In the genomic region with DNA sequence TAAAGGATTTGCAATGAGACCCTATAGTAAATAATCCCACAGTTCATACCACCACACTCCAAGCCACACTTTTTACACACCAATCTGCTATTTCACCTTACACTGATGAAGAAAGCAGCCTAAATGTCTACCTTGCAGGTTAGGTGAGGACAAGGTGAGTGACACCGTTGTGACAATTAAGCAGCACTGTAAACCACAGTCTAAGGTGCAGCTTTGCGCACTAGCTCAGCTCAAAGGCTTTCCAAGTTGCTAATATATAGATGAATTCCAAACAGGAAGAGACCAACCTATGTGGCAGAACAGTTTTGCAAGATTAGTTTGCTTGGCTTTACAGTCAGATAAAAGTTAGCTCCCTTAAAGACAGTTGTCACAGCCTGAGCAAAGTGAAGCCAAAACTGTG, we compare ENCODE assay signal across 19 cellular contexts.
DNase-seq lines count a peak whose midpoint lies in the region; ATAC-seq, FAIRE-seq and TF ChIP-seq lines count a peak whose summit lies in the region.
"Had no signal": no experiment of that assay in that cellular context is flagged by ENCODE, and none has a peak within 500 bp of the region (broad histone marks: within the 10 kb centered on the region; RNA-seq: fewer than 3 reads in every experiment).

No MANE protein-coding gene starts in this region.

- H4K5ac ChIP-seq in IMR-90 (ENCODE audit: low read depth, low read length) = no peak overlapping the region
- no peak overlapping the region for H4K5ac ChIP-seq in H1 (ENCODE audit: insufficient read length, low read depth, low read length)

- no peaks in the 10 kb centered on the region for H3K79me1 ChIP-seq in IMR-90 (ENCODE audit: low read depth in 1 of 2, low read length in 2 of 2)
- H3K79me1 ChIP-seq in H1 (ENCODE audit: low read depth, low read length) = no peaks in the 10 kb centered on the region

- TF ChIP-seq POLR2A in IMR-90 (IDR thresholded peaks at IDR 0.05; ENCODE audit: low read depth, low read length) (no peak), H1 (IDR thresholded peaks at IDR 0.05; ENCODE audit: control extremely low read depth in 1 of 2, low read depth in 2 of 2, low read length in 2 of 2) (no peak)

- H2AK9ac ChIP-seq in IMR-90 (replicated peaks; ENCODE audit: low read depth, low read length, poor library complexity) = no peak overlapping the region

- H3K27me3 ChIP-seq in IMR-90 (ENCODE audit: control insufficient read depth, insufficient read depth, low read length) = no peaks in the 10 kb centered on the region
- peaks cover 0 to 1% (median 0%) of the 10 kb centered on the region in 4 experiments; a peak in 1 of 7 replicates for H3K27me3 ChIP-seq in H1 (replicated peaks in 1 of 4; ENCODE audit: control insufficient read depth in 3 of 4, extremely low read depth in 1 of 4, insufficient read depth in 3 of 4, low read length in 3 of 4)
- no peaks in the 10 kb centered on the region for H3K27me3 ChIP-seq in small intestine (ENCODE audit: control insufficient read depth in 2 of 2, insufficient read depth in 2 of 2, low read length in 2 of 2)

- H3K9me3 Mint-ChIP-seq in nephron progenitor cell = no peaks in the 10 kb centered on the region
- H3K9me3 Mint-ChIP-seq: CD8-positive, alpha-beta T cell; H9 had no signal

- H4K20me1 ChIP-seq in IMR-90 (ENCODE audit: insufficient read depth, low read length) (no peaks in the 10 kb centered on the region), H1 (replicated peaks in 1 of 2; ENCODE audit: control insufficient read depth in 1 of 2, insufficient read depth in 2 of 2, low read length in 2 of 2) (no peaks in the 10 kb centered on the region)

- no peak overlapping the region for H2AK5ac ChIP-seq in IMR-90 (ENCODE audit: low read depth, low read length)
- no peak overlapping the region for H2AK5ac ChIP-seq in H1 (ENCODE audit: low read depth, low read length)

- no peaks in the 10 kb centered on the region for H3K79me2 ChIP-seq in H1 (ENCODE audit: control insufficient read depth in 1 of 2, insufficient read depth in 2 of 2, low read length in 2 of 2)

- H2BK15ac ChIP-seq in IMR-90 (ENCODE audit: low read depth, low read length) (no peak overlapping the region), H1 (ENCODE audit: low read length) (no peak overlapping the region)

- H2BK20ac ChIP-seq in IMR-90 (ENCODE audit: low read depth, low read length) (no peak overlapping the region), H1 (ENCODE audit: low read length) (no peak overlapping the region)

- H3K36me3 ChIP-seq in IMR-90 (ENCODE audit: control insufficient read depth, insufficient read depth, low read length) = no peaks in the 10 kb centered on the region
- no peaks in the 10 kb centered on the region for H3K36me3 ChIP-seq in H1 (ENCODE audit: control insufficient read depth in 2 of 4, insufficient read depth in 4 of 4, low read length in 3 of 4)
- H3K36me3 ChIP-seq in small intestine (ENCODE audit: control insufficient read depth in 2 of 2, insufficient read depth in 2 of 2, low read length in 2 of 2) = no peaks in the 10 kb centered on the region

- no peak overlapping the region for H3K4me3 ChIP-seq in IMR-90 (ENCODE audit: insufficient read depth, low read depth, low read length)
- no peak overlapping the region for H3K4me3 ChIP-seq in H1 (ENCODE audit: extremely low read depth in 1 of 4, insufficient read depth in 2 of 4, low read depth in 3 of 4, low read length in 4 of 4)
- H3K4me3 ChIP-seq in small intestine (ENCODE audit: low read depth in 1 of 2, low read length in 2 of 2) = no peak overlapping the region
- H3K4me3 ChIP-seq: GM23248 had no signal

- H2AFZ ChIP-seq in IMR-90 (replicated peaks; ENCODE audit: low read length, poor library complexity) (no peak overlapping the region), H1 (ENCODE audit: low read length) (peak overlapping the region; percentile 12; the same call in 1 of the 2 replicates)
- H2AFZ ChIP-seq: GM23248 had no signal

- CTCF ChIA-PET in IMR-90 (lab: Yijun Ruan, JAX) (no interaction called here), H1 (lab: Charles Lee; ENCODE audit: partially characterized antibody) (interaction anchor here (1.0 kb wide), 1 partner anchor 8 kb away, joined by 3 read pairs; no protein-coding TSS in a partner anchor)

- H3K9me1 ChIP-seq in IMR-90 (ENCODE audit: insufficient read depth, low read length) = peaks cover 2% of the 10 kb centered on the region; the same call in 1 of the 2 replicates

- POLR2A ChIA-PET in IMR-90 (lab: Charles Lee; ENCODE audit: unreplicated experiment) = no interaction called here
- POLR2A ChIA-PET in H1 (lab: Charles Lee; ENCODE audit: partially characterized antibody) = interaction anchor here (0.7 kb wide), 1 partner anchor 10 kb away, joined by 3 read pairs; no protein-coding TSS in a partner anchor

- TF ChIP-seq EP300 in H1 (IDR thresholded peaks at IDR 0.05; ENCODE audit: borderline replicate concordance in 1 of 2, low read depth in 2 of 2, low read length in 2 of 2) = no peak

- H4K91ac ChIP-seq in IMR-90 (ENCODE audit: insufficient read depth, low read depth, low read length) = no peak overlapping the region
- no peak overlapping the region for H4K91ac ChIP-seq in H1 (replicated peaks; ENCODE audit: insufficient read length, low read length)

- peaks cover 7% of the 10 kb centered on the region for H3K27me3 Mint-ChIP-seq in nephron progenitor cell (ENCODE audit: low read depth, poor library complexity)
- H3K27me3 Mint-ChIP-seq: CD4-positive, CD25-positive, alpha-beta regulatory T cell had no signal

- in situ Hi-C loops in IMR-90 (cut with MboI; ENCODE audit: low sequenced_read_pairs) = no loop called here

- H3K9me3 ChIP-seq in IMR-90 (ENCODE audit: control insufficient read depth, insufficient read depth, low read length) (no peaks in the 10 kb centered on the region), H1 (ENCODE audit: insufficient read depth in 2 of 2, low read depth in 1 of 2, low read length in 1 of 2) (no peaks in the 10 kb centered on the region), small intestine (ENCODE audit: control insufficient read depth, low read depth) (no peaks in the 10 kb centered on the region)

- peaks cover 2% of the 10 kb centered on the region; the same call in 1 of the 2 replicates for H3K4me1 ChIP-seq in IMR-90 (ENCODE audit: control insufficient read depth, insufficient read depth, low read length)
- H3K4me1 ChIP-seq in H1 (replicated peaks in 1 of 4; ENCODE audit: control insufficient read depth in 3 of 4, insufficient read depth in 4 of 4, low read length in 3 of 4) = no peaks in the 10 kb centered on the region
- H3K4me1 ChIP-seq in small intestine (ENCODE audit: control insufficient read depth in 2 of 2, insufficient read depth in 1 of 2, low read depth in 1 of 2, low read length in 1 of 2) = no peaks in the 10 kb centered on the region

- H2BK120ac ChIP-seq in IMR-90 (ENCODE audit: low read depth, low read length) = no peak overlapping the region
- H2BK120ac ChIP-seq in H1 (replicated peaks; ENCODE audit: low read depth, low read length) = no peak overlapping the region

- no peaks in the 10 kb centered on the region for H3K23me2 ChIP-seq in H1 (ENCODE audit: low read depth, low read length)

- H4K8ac ChIP-seq in IMR-90 (ENCODE audit: low read depth in 2 of 2, low read length in 2 of 2) (no peak overlapping the region), H1 (ENCODE audit: extremely low read depth, insufficient read depth, low read length) (no peak overlapping the region)

- H2BK5ac ChIP-seq in IMR-90 (ENCODE audit: low read depth, low read length, poor library complexity, severe bottlenecking) (no peak overlapping the region), H1 (ENCODE audit: low read depth, low read length) (no peak overlapping the region)

- H3K14ac ChIP-seq in IMR-90 (replicated peaks; ENCODE audit: low read depth, low read length) (0 out of 2 replicates have a peak overlapping the region, but pooled peaks have one; percentile 4), H1 (ENCODE audit: insufficient read length) (no peak overlapping the region)

- peak overlapping the region; percentile 26 for H3K27ac Mint-ChIP-seq in nephron progenitor cell
- H3K27ac Mint-ChIP-seq: CD4-positive, CD25-positive, alpha-beta regulatory T cell; CD8-positive, alpha-beta T cell had no signal

- FAIRE-seq in H1 (lab: Jason Lieb, UNC) (no peak), small intestine (lab: Jason Lieb, UNC) (no peak)
- FAIRE-seq: D721Med, G401.6, GM12892, GM19239 had no signal

- DNase-seq in IMR-90 (no peak), H1 (ENCODE audit: low read depth in 1 of 2, low spot score in 2 of 2) (no peak), nephron progenitor cell (no peak), small intestine (peak; percentile 61), NK-92 (lab: John Stamatoyannopoulos, UW; ENCODE audit: unreplicated experiment) (no peak), CD1c-positive myeloid dendritic cell (ENCODE audit: extremely low spot score) (no peak)
- DNase-seq: C1 segment of cervical spinal cord; CD4-positive, CD25-positive, alpha-beta regulatory T cell; CD8-positive, alpha-beta T cell; DMS 273 treated with DMSO at 0.1 percent for 48 hours; DMS79 treated with DMSO at 0.1 percent for 48 hours; GM23248; H9 had no signal

- H2BK12ac ChIP-seq in H1 (ENCODE audit: low read depth, low read length) = no peak overlapping the region

- TF ChIP-seq CTCF in IMR-90 (conservative IDR thresholded peaks at IDR 0.05; ENCODE audit: low read depth, low read length) (no peak), H1 (IDR thresholded peaks at IDR 0.05; ENCODE audit: control extremely low read depth in 1 of 3, insufficient read depth in 1 of 3, low read depth in 1 of 3, low read length in 3 of 3) (no peak), nephron progenitor cell (IDR thresholded peaks at IDR 0.05) (no peak)

- H3K18ac ChIP-seq in IMR-90 (ENCODE audit: low read depth, low read length) (no peak overlapping the region), H1 (ENCODE audit: extremely low read depth, low read length) (no peak overlapping the region)

- no peak for TF ChIP-seq RAD21 in IMR-90 (IDR thresholded peaks at IDR 0.05; ENCODE audit: low read length)
- no peak for TF ChIP-seq RAD21 in H1 (IDR thresholded peaks at IDR 0.05 in 1 of 2, conservative IDR thresholded peaks at IDR 0.05 in 1 of 2; ENCODE audit: low read depth in 2 of 2, low read length in 2 of 2)

- peaks cover 5% of the 10 kb centered on the region for H3K4me1 Mint-ChIP-seq in nephron progenitor cell
- H3K4me1 Mint-ChIP-seq: CD4-positive, CD25-positive, alpha-beta regulatory T cell had no signal

- H3K4me3 Mint-ChIP-seq in nephron progenitor cell = no peak overlapping the region
- H3K4me3 Mint-ChIP-seq: CD4-positive, CD25-positive, alpha-beta regulatory T cell; CD8-positive, alpha-beta T cell; H9 had no signal

- no peak overlapping the region for H3K27ac ChIP-seq in IMR-90 (ENCODE audit: insufficient read depth, low read length)
- no peak overlapping the region for H3K27ac ChIP-seq in H1 (ENCODE audit: low read depth, low read length)
- no peak overlapping the region for H3K27ac ChIP-seq in small intestine (ENCODE audit: low read depth in 1 of 2, low read length in 1 of 2)
- H3K27ac ChIP-seq: GM23248 had no signal

- no peak overlapping the region for H3K56ac ChIP-seq in IMR-90 (ENCODE audit: extremely low read depth, insufficient read depth, low read length)
- H3K56ac ChIP-seq in H1 (replicated peaks; ENCODE audit: insufficient read length, low read depth, low read length) = no peak overlapping the region

- no peak overlapping the region for H3K9ac ChIP-seq in IMR-90 (ENCODE audit: low read depth, low read length)
- H3K9ac ChIP-seq in H1 (replicated peaks in 1 of 4; ENCODE audit: extremely low read depth in 1 of 4, low read depth in 3 of 4, low read length in 3 of 4) = no peak overlapping the region
- H3K9ac ChIP-seq: GM23248 had no signal

- H3K23ac ChIP-seq in IMR-90 (ENCODE audit: low read depth, low read length) (no peak overlapping the region), H1 (ENCODE audit: insufficient read length) (no peak overlapping the region)

- dilution Hi-C loops in IMR-90 (cut with HindIII; ENCODE audit: low sequenced_read_pairs, unreplicated experiment) = no loop called here

- H3K4me2 ChIP-seq in IMR-90 (ENCODE audit: low read depth, low read length) (no peak overlapping the region), H1 (ENCODE audit: insufficient read depth in 1 of 2, low read depth in 2 of 2, low read length in 2 of 2) (no peak overlapping the region)

- no TSS peak for BruUV-seq in IMR-90 (replicated peaks; lab: Mats Ljungman, UMichigan)

- no CpG with 5 or more reads among the region's 2 CpGs for WGBS in IMR-90 (ENCODE audit: extremely low coverage in 2 of 2, insufficient read length in 1 of 2), 2 experiments
- WGBS in H1 (ENCODE audit: extremely low coverage in 1 of 2, insufficient coverage in 1 of 2, insufficient read length in 1 of 2, insufficient replicate concordance in 2 of 2, low coverage in 1 of 2, low lambda C conversion rate in 2 of 2, missing lambda C conversion rate in 1 of 2), 2 experiments = 91% methylated on average over 2 of the region's 2 CpGs; no CpG with 5 or more reads in 1 of the 2 experiments
- 22 to 68% (median 33%) methylated on average over 2 of the region's 2 CpGs for WGBS in small intestine, 3 donors

- H3K36me3 Mint-ChIP-seq in nephron progenitor cell (ENCODE audit: low read depth) = no peaks in the 10 kb centered on the region
- H3K36me3 Mint-ChIP-seq: CD4-positive, CD25-positive, alpha-beta regulatory T cell; CD8-positive, alpha-beta T cell had no signal

- intact Hi-C loops in IMR-90 (cut with micrococcal nuclease) = no loop called here

- ATAC-seq in IMR-90 (ENCODE audit: low read depth) (no peak), HG02642 (IDR thresholded peaks at IDR 0.05; ENCODE audit: poor library complexity, unreplicated experiment) (no peak)
- ATAC-seq: CD8-positive, alpha-beta T cell; HCT116 had no signal

- no peak overlapping the region for H3K4ac ChIP-seq in IMR-90 (ENCODE audit: low read depth, low read length)
- no peak overlapping the region for H3K4ac ChIP-seq in H1 (replicated peaks; ENCODE audit: insufficient read length, low read depth, low read length)
